Comparison of ENCODE assay signal across 10 cellular contexts in genomic region chr14:31386271-31386670, GRCh38.
"Had no signal": no experiment of that assay in that cellular context is flagged by ENCODE, and none has a peak within 500 bp of the region (broad histone marks: within the 10 kb centered on the region; RNA-seq: fewer than 3 reads in every experiment).

No MANE protein-coding gene starts in this region.

- H3K9ac ChIP-seq: GM23248 had no signal

- H3K4me1 ChIP-seq: HAP-1 had no signal

- H2AFZ ChIP-seq: GM23248, GM23338 had no signal

- H3K4me3 ChIP-seq: GM23248, GM23338, HAP-1 had no signal

- FAIRE-seq: H1, H54 had no signal

- DNase-seq: GM23248, GOT3, H7, H9, HCEC 1CT, HFFc6 had no signal

- H3K9me3 ChIP-seq: HAP-1 had no signal

- H3K27ac ChIP-seq: GM23248 had no signal

- H3K4me2 ChIP-seq: GM23338 had no signal
